9 cellular contexts compared by ENCODE assay signal in genomic region chr4:28686618-28687017, GRCh38.
A peak's percentile ranks its signal among the peaks of the same experiment; 100 is the strongest.
DNase-seq lines count a peak whose midpoint lies in the region; ATAC-seq, FAIRE-seq and TF ChIP-seq lines count a peak whose summit lies in the region.
"Had no signal": no experiment of that assay in that cellular context is flagged by ENCODE, and none has a peak within 500 bp of the region (broad histone marks: within the 10 kb centered on the region; RNA-seq: fewer than 3 reads in every experiment).

No MANE protein-coding gene starts in this region.

- H3K27ac ChIP-seq in astrocyte (ENCODE audit: low read depth, low read length) (no peak overlapping the region), HepG2 (ENCODE audit: extremely low read length, insufficient read depth, low read length) (no peak overlapping the region)

- H3K27me3 ChIP-seq in astrocyte (ENCODE audit: insufficient read depth, low read length) (no peaks in the 10 kb centered on the region), HepG2 (ENCODE audit: control insufficient read depth in 1 of 2, insufficient read depth in 2 of 2, low read length in 2 of 2) (no peaks in the 10 kb centered on the region)

- H3K4me1 Mint-ChIP-seq in astrocyte (ENCODE audit: low read depth, unreplicated experiment): no peaks in the 10 kb centered on the region
- H3K4me1 Mint-ChIP-seq in stimulated activated memory B cell treated with anti-CD40 and anti-IgM and Interleukin-4, amounts not matched to agents 10 μg/mL and 1 μg/mL and 100 μg/mL, for 72 hours: no peaks in the 10 kb centered on the region
- H3K4me1 Mint-ChIP-seq: B cell had no signal

- H3K9ac ChIP-seq in astrocyte (ENCODE audit: low read length) (no peak overlapping the region), HepG2 (ENCODE audit: insufficient read depth, low read depth, low read length) (no peak overlapping the region)

- BruUV-seq in HepG2 (replicated peaks; lab: Mats Ljungman, UMichigan): no TSS peak

- H3K4me3 ChIP-seq in astrocyte (ENCODE audit: insufficient read depth, low read depth, low read length) (no peak overlapping the region), HepG2 (replicated peaks in 1 of 3; ENCODE audit: insufficient read depth in 1 of 3, low read depth in 2 of 3, low read length in 3 of 3) (no peak overlapping the region)

- no peak for TF ChIP-seq POLR2A in HepG2 (IDR thresholded peaks at IDR 0.05; ENCODE audit: insufficient read depth in 1 of 2, low read depth in 2 of 2, low read length in 2 of 2)

- WGBS in HepG2 (ENCODE audit: low lambda C conversion rate): 6% methylated on average over 4 of the region's 4 CpGs

- H3K9me3 Mint-ChIP-seq in astrocyte (ENCODE audit: unreplicated experiment): no peaks in the 10 kb centered on the region
- H3K9me3 Mint-ChIP-seq in stimulated activated memory B cell treated with anti-CD40 and anti-IgM and Interleukin-4, amounts not matched to agents 10 μg/mL and 1 μg/mL and 100 μg/mL, for 72 hours: peaks cover 3% of the 10 kb centered on the region

- CTCF ChIA-PET in HepG2 (lab: Yijun Ruan, JAX; ENCODE audit: low intra/inter-chr PET ratio, low total read pairs): no interaction called here

- H3K4me3 Mint-ChIP-seq in astrocyte (ENCODE audit: unreplicated experiment): no peak overlapping the region
- no peak overlapping the region for H3K4me3 Mint-ChIP-seq in stimulated activated memory B cell treated with anti-CD40 and anti-IgM and Interleukin-4, amounts not matched to agents 10 μg/mL and 1 μg/mL and 100 μg/mL, for 72 hours
- H3K4me3 Mint-ChIP-seq: B cell had no signal

- FAIRE-seq in astrocyte (lab: Jason Lieb, UNC) (no peak), HepG2 (lab: Jason Lieb, UNC) (no peak)

- H3K36me3 ChIP-seq in astrocyte (ENCODE audit: insufficient read depth, low read length) (no peaks in the 10 kb centered on the region), HepG2 (replicated peaks in 1 of 2; ENCODE audit: control insufficient read depth in 1 of 2, insufficient read depth in 2 of 2, low read length in 2 of 2) (no peaks in the 10 kb centered on the region)

- H3K9me3 ChIP-seq in astrocyte (ENCODE audit: insufficient read depth, low read depth, low read length): no peaks in the 10 kb centered on the region
- peaks cover 56% of the 10 kb centered on the region for H3K9me3 ChIP-seq in HepG2 (ENCODE audit: low read length)

- peak; percentile 41; the same call in 1 of the 3 replicates for ATAC-seq in HepG2
- ATAC-seq in stimulated activated memory B cell treated with anti-CD40 and anti-IgM and Interleukin-4, amounts not matched to agents 10 μg/mL and 1 μg/mL and 100 μg/mL, for 72 hours: no peak

- no peaks in the 10 kb centered on the region for H3K79me2 ChIP-seq in astrocyte (ENCODE audit: insufficient read depth, low read length)
- H3K79me2 ChIP-seq in HepG2 (ENCODE audit: insufficient read depth, low read length): no peaks in the 10 kb centered on the region

- in situ Hi-C loops in KBM-7 (cut with MboI; ENCODE audit: low pct_unique_long_range_greater_than_20kb, low sequenced_read_pairs) (no loop called here), HepG2 (cut with HindIII; ENCODE audit: extremely low pct_ligation_motif_present, low pct_unique_long_range_greater_than_20kb) (no loop called here)

- POLR2A ChIA-PET in HepG2 (lab: Yijun Ruan, JAX): no interaction called here

- TF ChIP-seq CTCF in astrocyte (IDR thresholded peaks at IDR 0.05; ENCODE audit: insufficient read depth, low read depth, low read length): peak; percentile 30
- peak; percentile 22; the same call in 1 of the 2 replicates for TF ChIP-seq CTCF in HepG2 (CRISPR knock-in tag; IDR thresholded peaks at IDR 0.05)

- H4K20me1 ChIP-seq in astrocyte (ENCODE audit: insufficient read depth, low read length) (no peaks in the 10 kb centered on the region), HepG2 (ENCODE audit: insufficient read depth, low read length) (no peaks in the 10 kb centered on the region)

- no peak overlapping the region for H3K4me2 ChIP-seq in astrocyte (ENCODE audit: low read length)
- H3K4me2 ChIP-seq in HepG2 (ENCODE audit: low read depth, low read length): no peak overlapping the region

- TF ChIP-seq EP300 in HepG2 (IDR thresholded peaks at IDR 0.05; ENCODE audit: low read depth in 2 of 2, low read length in 2 of 2) (no peak), HepG2 (CRISPR knock-in tag; IDR thresholded peaks at IDR 0.05; ENCODE audit: borderline replicate concordance) (no peak)

- no peaks in the 10 kb centered on the region for H3K36me3 Mint-ChIP-seq in astrocyte (ENCODE audit: low read depth, unreplicated experiment)
- no peaks in the 10 kb centered on the region for H3K36me3 Mint-ChIP-seq in stimulated activated memory B cell treated with anti-CD40 and anti-IgM and Interleukin-4, amounts not matched to agents 10 μg/mL and 1 μg/mL and 100 μg/mL, for 72 hours

- H2AFZ ChIP-seq in astrocyte (ENCODE audit: low read depth, low read length) (peak overlapping the region; percentile 13), HepG2 (ENCODE audit: low read length) (no peak overlapping the region)

- no peak overlapping the region for H3K27ac Mint-ChIP-seq in astrocyte (ENCODE audit: unreplicated experiment)
- no peak overlapping the region for H3K27ac Mint-ChIP-seq in stimulated activated memory B cell treated with anti-CD40 and anti-IgM and Interleukin-4, amounts not matched to agents 10 μg/mL and 1 μg/mL and 100 μg/mL, for 72 hours
- H3K27ac Mint-ChIP-seq: B cell had no signal

- TF ChIP-seq RAD21 in HepG2 (CRISPR knock-in tag; IDR thresholded peaks at IDR 0.05): no peak

- DNase-seq in NCI-H1092 (lab: John Stamatoyannopoulos, UW): peak; percentile 9
- DNase-seq in NCI-H1092 treated with DMSO at 0.1 percent for 48 hours (lab: John Stamatoyannopoulos, UW): no peak
- peak; percentile 16 for DNase-seq in KBM-7
- DNase-seq in astrocyte (ENCODE audit: low read depth): peak; percentile 5
- DNase-seq in HepG2 (ENCODE audit: low spot score): peak; percentile 8
- DNase-seq in CD1c-positive myeloid dendritic cell (ENCODE audit: extremely low spot score): no peak
- DNase-seq in NCI-H187 (lab: John Stamatoyannopoulos, UW): no peak

- intact Hi-C loops in HepG2 (cut with micrococcal nuclease; ENCODE audit: unreplicated experiment): no loop called here

- no peaks in the 10 kb centered on the region for H3K27me3 Mint-ChIP-seq in astrocyte (ENCODE audit: low read depth, unreplicated experiment)
- no peaks in the 10 kb centered on the region for H3K27me3 Mint-ChIP-seq in stimulated activated memory B cell treated with anti-CD40 and anti-IgM and Interleukin-4, amounts not matched to agents 10 μg/mL and 1 μg/mL and 100 μg/mL, for 72 hours
- H3K27me3 Mint-ChIP-seq: B cell had no signal

- no peaks in the 10 kb centered on the region for H3K4me1 ChIP-seq in astrocyte (ENCODE audit: insufficient read depth, low read length)
- H3K4me1 ChIP-seq in HepG2 (ENCODE audit: insufficient read depth, low read length): no peaks in the 10 kb centered on the region

TF ChIP-seq in HepG2, 621 proteins besides CTCF, POLR2A, EP300 and RAD21:
- TF ChIP-seq TEAD2 (CRISPR knock-in tag; IDR thresholded peaks at IDR 0.05) (no peak), FOXM1 (CRISPR knock-in tag; IDR thresholded peaks at IDR 0.05) (no peak), DR1 (CRISPR knock-in tag; IDR thresholded peaks at IDR 0.05) (no peak), TERF1 (CRISPR knock-in tag; IDR thresholded peaks at IDR 0.05) (no peak), HMGXB4 (CRISPR knock-in tag; IDR thresholded peaks at IDR 0.05; ENCODE audit: borderline replicate concordance in 1 of 2, low read depth in 1 of 2) (no peak), ATAD3A (CRISPR knock-in tag; IDR thresholded peaks at IDR 0.05) (no peak), HNRNPH1 (optimal IDR thresholded peaks at IDR 0.05; ENCODE audit: low read depth, low read length) (no peak), SUZ12 (IDR thresholded peaks at IDR 0.05; ENCODE audit: low read depth, low read length) (no peak), ZFP36L1 (CRISPR knock-in tag; IDR thresholded peaks at IDR 0.05) (no peak), ZNF709 (CRISPR knock-in tag; IDR thresholded peaks at IDR 0.05) (no peak), ELF3 (CRISPR knock-in tag; IDR thresholded peaks at IDR 0.05) (no peak)
TF ChIP-seq in HepG2: peak in this region for 0.

Comparison
In these comparisons a context has a peak if more than half of its experiments do, and no peak if none do; other contexts are left out.
1. DNase-seq: peak in NCI-H1092 (single experiment), KBM-7 (single experiment), astrocyte (single experiment) and HepG2 (single experiment); none in NCI-H1092 treated with DMSO at 0.1 percent for 48 hours (single experiment), CD1c-positive myeloid dendritic cell (single experiment) and NCI-H187 (0 of 2).